Comparison of ENCODE assay signal across 8 cellular contexts in the genomic region with DNA sequence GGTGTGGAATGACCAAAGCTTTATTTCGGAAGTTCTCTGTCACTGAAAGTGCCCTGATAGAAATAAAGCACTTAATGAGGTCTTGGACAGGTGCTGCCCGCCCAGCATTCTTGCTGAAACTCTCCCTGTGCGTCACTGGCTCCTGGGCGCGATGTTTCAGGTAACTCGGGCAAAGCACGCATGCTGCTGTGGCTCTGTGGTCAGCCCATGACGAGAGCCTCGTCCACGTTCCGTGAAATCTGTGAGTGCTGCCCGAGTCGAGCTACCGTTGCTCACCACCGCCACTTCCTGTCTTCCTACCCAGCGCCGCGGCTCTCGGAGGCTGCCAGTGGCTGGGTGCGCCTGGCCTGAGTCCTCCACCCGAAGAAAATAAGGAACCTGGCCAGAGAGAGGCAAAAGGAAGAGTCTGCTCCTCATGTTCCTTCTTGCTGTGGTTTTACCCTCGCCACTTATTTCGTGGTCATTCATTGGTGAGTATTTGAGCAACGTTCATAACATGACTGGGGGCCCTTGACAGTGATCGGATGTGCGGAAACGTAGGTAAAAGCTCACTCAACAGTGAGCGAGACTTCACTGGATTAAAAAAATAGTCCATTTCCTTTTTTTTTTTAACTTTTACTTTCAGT.
A peak's percentile ranks its signal among the peaks of the same experiment; 100 is the strongest.
DNase-seq lines count a peak whose midpoint lies in the region; ATAC-seq and TF ChIP-seq lines count a peak whose summit lies in the region.

No MANE protein-coding gene starts in this region.

- no peaks in the 10 kb centered on the region for H3K27me3 ChIP-seq in foreskin keratinocyte

- peak; percentile 71 for ATAC-seq in GM18498 (IDR thresholded peaks at IDR 0.05; ENCODE audit: unreplicated experiment)
- ATAC-seq in HG02840 (IDR thresholded peaks at IDR 0.05; ENCODE audit: low FRiP score, unreplicated experiment) = peak; percentile 63
- peak; percentile 80 for ATAC-seq in memory B cell (ENCODE audit: low read depth)
- ATAC-seq in stimulated activated effector memory CD8-positive, alpha-beta T cell treated with anti-CD3 and anti-CD28 coated beads, Interleukin-12 subunit alpha, Interleukin-12 subunit beta, amount 100 ng/mL, for 72 hours = peak; percentile 94
- no peak for ATAC-seq in foreskin keratinocyte

- no peaks in the 10 kb centered on the region for H3K4me1 ChIP-seq in foreskin keratinocyte

- TF ChIP-seq CTCF in foreskin keratinocyte (conservative IDR thresholded peaks at IDR 0.05) = no peak

- peak overlapping the region; percentile 99 for H3K27ac Mint-ChIP-seq in memory B cell
- H3K27ac Mint-ChIP-seq in stimulated activated effector memory CD8-positive, alpha-beta T cell treated with anti-CD3 and anti-CD28 coated beads, Interleukin-12 subunit alpha, Interleukin-12 subunit beta, amount 100 ng/mL, for 72 hours = peak overlapping the region; percentile 97

- H3K27me3 Mint-ChIP-seq in memory B cell = no peaks in the 10 kb centered on the region

- peak overlapping the region; percentile 87 for H3K4me3 Mint-ChIP-seq in memory B cell
- H3K4me3 Mint-ChIP-seq in stimulated activated effector memory CD8-positive, alpha-beta T cell treated with anti-CD3 and anti-CD28 coated beads, Interleukin-12 subunit alpha, Interleukin-12 subunit beta, amount 100 ng/mL, for 72 hours = peak overlapping the region; percentile 84

- no peaks in the 10 kb centered on the region for H3K9me3 Mint-ChIP-seq in memory B cell
- H3K9me3 Mint-ChIP-seq in stimulated activated effector memory CD8-positive, alpha-beta T cell treated with anti-CD3 and anti-CD28 coated beads, Interleukin-12 subunit alpha, Interleukin-12 subunit beta, amount 100 ng/mL, for 72 hours = no peaks in the 10 kb centered on the region

- H3K4me1 Mint-ChIP-seq in memory B cell = peaks cover 25% of the 10 kb centered on the region
- peaks cover 71% of the 10 kb centered on the region for H3K4me1 Mint-ChIP-seq in stimulated activated effector memory CD8-positive, alpha-beta T cell treated with anti-CD3 and anti-CD28 coated beads, Interleukin-12 subunit alpha, Interleukin-12 subunit beta, amount 100 ng/mL, for 72 hours

- H3K27ac ChIP-seq in foreskin keratinocyte = no peak overlapping the region

- H3K36me3 Mint-ChIP-seq in memory B cell = no peaks in the 10 kb centered on the region
- peaks cover 9% of the 10 kb centered on the region for H3K36me3 Mint-ChIP-seq in stimulated activated effector memory CD8-positive, alpha-beta T cell treated with anti-CD3 and anti-CD28 coated beads, Interleukin-12 subunit alpha, Interleukin-12 subunit beta, amount 100 ng/mL, for 72 hours

- peak; percentile 43 for DNase-seq in RPMI7951 (ENCODE audit: low read depth)
- DNase-seq in activated effector memory CD4-positive, alpha-beta T cell treated with anti-CD3 and anti-CD28 coated beads, Interleukin-2, amount 50 U/mL, for 16 hours = peak; percentile 90
- DNase-seq in memory B cell (ENCODE audit: low spot score in 2 of 2) = peak; percentile 78 to 79
- DNase-seq in stimulated activated effector memory CD8-positive, alpha-beta T cell treated with anti-CD3 and anti-CD28 coated beads, Interleukin-12 subunit alpha, Interleukin-12 subunit beta, amount 100 ng/mL, for 72 hours (ENCODE audit: low spot score in 2 of 2) = peak; percentile 66 to 94
- no peak for DNase-seq in NCI-H345 (lab: John Stamatoyannopoulos, UW)
- DNase-seq in foreskin keratinocyte = no peak

Comparison
In these comparisons a context has a peak if more than half of its experiments do, and no peak if none do; other contexts are left out.
1. DNase-seq: peak in RPMI7951 (single experiment), activated effector memory CD4-positive, alpha-beta T cell treated with anti-CD3 and anti-CD28 coated beads, Interleukin-2, amount 50 U/mL, for 16 hours (single experiment), memory B cell (2 of 2) and stimulated activated effector memory CD8-positive, alpha-beta T cell treated with anti-CD3 and anti-CD28 coated beads, Interleukin-12 subunit alpha, Interleukin-12 subunit beta, amount 100 ng/mL, for 72 hours (2 of 2); none in NCI-H345 (single experiment) and foreskin keratinocyte (0 of 2).